ENCODE assay signal across 27 cellular contexts in the genomic region with DNA sequence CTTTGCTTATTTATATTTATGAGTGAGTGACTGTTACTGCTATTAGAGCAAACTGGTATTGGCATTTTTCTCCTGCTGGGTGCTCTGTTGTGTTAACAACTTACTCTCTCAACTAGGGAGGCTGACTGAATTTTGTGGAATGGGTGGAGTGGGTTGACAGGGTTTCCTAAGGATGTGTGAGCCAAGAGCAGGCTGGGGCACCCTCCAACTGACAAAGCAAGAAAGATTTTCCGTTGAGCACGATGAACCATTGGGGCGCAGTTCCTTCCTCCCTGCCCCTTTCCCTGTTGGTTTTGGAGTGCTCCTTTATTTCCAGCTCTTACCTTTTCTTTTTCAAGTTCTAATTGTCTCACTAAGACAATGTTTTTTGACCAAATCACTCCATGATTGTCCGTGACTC.
"Had no signal": no experiment of that assay in that cellular context is flagged by ENCODE, and none has a peak within 500 bp of the region (broad histone marks: within the 10 kb centered on the region; RNA-seq: fewer than 3 reads in every experiment).

No MANE protein-coding gene starts in this region.

- H3K4me3 ChIP-seq: cardiac muscle cell, K562, SJSA1 had no signal

- ATAC-seq: K562, SK-N-SH treated with all-trans-retinoic acid at 6 μM for 48 hours had no signal

- H3K27me3 Mint-ChIP-seq: activated B cell treated with CpG ODN at 0.5 μM for 24 hours; activated CD4-positive, alpha-beta memory T cell treated with anti-CD3 and anti-CD28 coated beads, Interleukin-2, amount 10 ng/mL, durations not matched to agents 7 days and 5 days; activated naive CD8-positive, alpha-beta T cell had no signal

- H3K9me3 Mint-ChIP-seq: activated B cell treated with CpG ODN at 0.5 μM for 24 hours; activated CD4-positive, alpha-beta memory T cell treated with anti-CD3 and anti-CD28 coated beads, Interleukin-2, amount 10 ng/mL, durations not matched to agents 7 days and 5 days; activated naive CD4-positive, alpha-beta T cell treated with anti-CD3 and anti-CD28 coated beads for 36 hours; T-helper 1 cell treated with Interleukin-12 subunit alpha and Interleukin-12 subunit beta and Interleukin-4 antibody, amounts not matched to agents 30 μg/mL and 1 μg/mL, for 36 hours had no signal

- H3K27ac Mint-ChIP-seq: activated B cell treated with CpG ODN at 0.5 μM for 24 hours; activated CD4-positive, alpha-beta memory T cell treated with anti-CD3 and anti-CD28 coated beads, Interleukin-2, amount 10 ng/mL, durations not matched to agents 7 days and 5 days; activated naive CD4-positive, alpha-beta T cell treated with anti-CD3 and anti-CD28 coated beads for 36 hours; activated naive CD8-positive, alpha-beta T cell; T-helper 1 cell treated with Interleukin-12 subunit alpha and Interleukin-12 subunit beta and Interleukin-4 antibody, amounts not matched to agents 30 μg/mL and 1 μg/mL, for 36 hours had no signal

- H3K9me3 ChIP-seq: SJSA1 had no signal

- H3K4me3 Mint-ChIP-seq: activated B cell treated with CpG ODN at 0.5 μM for 24 hours; activated CD4-positive, alpha-beta memory T cell treated with anti-CD3 and anti-CD28 coated beads, Interleukin-2, amount 10 ng/mL, durations not matched to agents 7 days and 5 days; activated naive CD4-positive, alpha-beta T cell treated with anti-CD3 and anti-CD28 coated beads for 36 hours; activated naive CD8-positive, alpha-beta T cell; T-helper 1 cell treated with Interleukin-12 subunit alpha and Interleukin-12 subunit beta and Interleukin-4 antibody, amounts not matched to agents 30 μg/mL and 1 μg/mL, for 36 hours had no signal

- H3K27me3 ChIP-seq: brain microvascular endothelial cell, cardiac muscle cell, SJSA1 had no signal

- H3K4me1 ChIP-seq: SJSA1 had no signal

- DNase-seq: activated B cell treated with CpG ODN at 0.5 μM for 24 hours; activated CD4-positive, alpha-beta memory T cell treated with anti-CD3 and anti-CD28 coated beads, Interleukin-2, amount 10 ng/mL, durations not matched to agents 7 days and 5 days; activated CD4-positive, alpha-beta T cell treated with anti-CD3 and anti-CD28 coated beads, Interleukin-2, amount 50 U/mL, for 1 hour; activated gamma-delta T cell; activated naive CD4-positive, alpha-beta T cell treated with anti-CD3 and anti-CD28 coated beads for 36 hours; amygdala; brain microvascular endothelial cell; cerebellar nuclear complex; Karpas-422; MM.1S; NCI-H1105; NCI-H1436; NCI-H1694 treated with DMSO at 0.1 percent for 48 hours; NCI-H2029 treated with DMSO at 0.1 percent for 48 hours; NCI-H345; NCI-H510A; NCI-H69; NK-92 treated with Interleukin-12 subunit alpha and Interleukin-12 subunit beta, amount 100 ng/mL, for 24 hours; SHP77; SW 1271; T-helper 9 cell had no signal

- H3K27ac ChIP-seq: brain microvascular endothelial cell, cardiac muscle cell, SJSA1 had no signal
